ENCODE assay signal across 16 cellular contexts in the genomic region with DNA sequence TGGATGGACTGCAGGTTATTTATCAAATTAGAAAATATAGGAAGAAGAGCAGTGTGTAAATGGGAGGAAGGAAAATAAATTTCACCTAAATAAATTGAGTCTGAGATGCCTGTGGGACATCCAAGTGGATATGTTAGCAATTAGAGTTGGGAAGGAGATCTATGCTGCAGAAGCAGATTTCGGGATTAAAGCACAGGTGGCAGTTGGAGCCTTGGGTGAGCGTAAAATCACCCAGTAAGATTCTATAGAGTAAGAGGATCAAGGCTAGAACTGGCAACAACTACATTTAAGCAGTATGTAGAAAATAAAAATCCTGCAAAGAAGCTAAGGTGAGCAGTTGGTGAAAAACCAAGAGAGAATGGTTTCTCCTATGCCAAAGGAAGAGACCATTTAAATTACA. TPM values are rescaled to one million over a fixed set of nuclear protein-coding genes. Genes with fewer than 3 reads are reported as not detected.
DNase-seq lines count a peak whose midpoint lies in the region; ATAC-seq and TF ChIP-seq lines count a peak whose summit lies in the region.
"Had no signal": no experiment of that assay in that cellular context is flagged by ENCODE, and none has a peak within 500 bp of the region (broad histone marks: within the 10 kb centered on the region; RNA-seq: fewer than 3 reads in every experiment).

No MANE protein-coding gene starts in this region.

- peaks cover 61 to 87% (median 77%) of the 10 kb centered on the region in 11 experiments for H3K36me3 ChIP-seq in BLaER1 treated with 17β-estradiol and CSF1 and Interleukin-3, amounts not matched to agents 10 nM and 100 nM

- peak overlapping the region in 8 of 11 experiments; percentile 9 to 55 (median 26); a peak in 13 of 22 replicates for H3K4me2 ChIP-seq in BLaER1 treated with 17β-estradiol and CSF1 and Interleukin-3, amounts not matched to agents 10 nM and 100 nM

- peak overlapping the region in 1 of 11 experiments; percentile 17; a peak in 4 of 22 replicates for H3K9ac ChIP-seq in BLaER1 treated with 17β-estradiol and CSF1 and Interleukin-3, amounts not matched to agents 10 nM and 100 nM

- peak overlapping the region; percentile 63 for H3K27ac Mint-ChIP-seq in activated CD8-positive, alpha-beta T cell treated with anti-CD3 and anti-CD28 coated beads for 36 hours
- H3K27ac Mint-ChIP-seq in activated CD8-positive, alpha-beta T cell treated with anti-CD3 and anti-CD28 coated beads, Interleukin-2, amount 10 ng/mL, durations not matched to agents 7 days and 5 days: no peak overlapping the region
- peak overlapping the region in 6 of 10 donors; percentile 1 to 89 (median 69) for H3K27ac Mint-ChIP-seq in naive thymus-derived CD8-positive, alpha-beta T cell

- no peaks in the 10 kb centered on the region for H3K9me3 Mint-ChIP-seq in activated CD8-positive, alpha-beta T cell treated with anti-CD3 and anti-CD28 coated beads for 36 hours
- H3K9me3 Mint-ChIP-seq in activated CD8-positive, alpha-beta T cell treated with anti-CD3 and anti-CD28 coated beads, Interleukin-2, amount 10 ng/mL, durations not matched to agents 7 days and 5 days (ENCODE audit: insufficient read depth): no peaks in the 10 kb centered on the region
- H3K9me3 Mint-ChIP-seq in naive thymus-derived CD8-positive, alpha-beta T cell: no peaks in the 10 kb centered on the region
- H3K9me3 Mint-ChIP-seq: CD4-positive, alpha-beta memory T cell had no signal

- no peaks in the 10 kb centered on the region for H3K27me3 Mint-ChIP-seq in activated CD8-positive, alpha-beta T cell treated with anti-CD3 and anti-CD28 coated beads for 36 hours
- H3K27me3 Mint-ChIP-seq in activated CD8-positive, alpha-beta T cell treated with anti-CD3 and anti-CD28 coated beads, Interleukin-2, amount 10 ng/mL, durations not matched to agents 7 days and 5 days (ENCODE audit: low read depth): no peaks in the 10 kb centered on the region
- no peaks in the 10 kb centered on the region for H3K27me3 Mint-ChIP-seq in naive thymus-derived CD8-positive, alpha-beta T cell
- H3K27me3 Mint-ChIP-seq: CD4-positive, alpha-beta memory T cell had no signal

- no peak for DNase-seq in activated CD8-positive, alpha-beta T cell treated with anti-CD3 and anti-CD28 coated beads for 36 hours
- no peak for DNase-seq in activated CD8-positive, alpha-beta T cell treated with anti-CD3 and anti-CD28 coated beads, Interleukin-2, amount 10 ng/mL, durations not matched to agents 7 days and 5 days
- DNase-seq in NCI-H82 treated with DMSO at 0.1 percent for 48 hours (lab: John Stamatoyannopoulos, UW; ENCODE audit: unreplicated experiment) (peak; percentile 8), GF-D8 (lab: John Stamatoyannopoulos, UW) (no peak)
- no peak for DNase-seq in naive thymus-derived CD8-positive, alpha-beta T cell
- DNase-seq: 8988T; AML-193; CD4-positive, alpha-beta memory T cell; DND-41; GDM1 had no signal

- H3K27me3 ChIP-seq in BLaER1 treated with 17β-estradiol and CSF1 and Interleukin-3, amounts not matched to agents 10 nM and 100 nM: no peaks in the 10 kb centered on the region

- H3K4me1 Mint-ChIP-seq in activated CD8-positive, alpha-beta T cell treated with anti-CD3 and anti-CD28 coated beads for 36 hours (ENCODE audit: low read depth): peaks cover 47% of the 10 kb centered on the region
- H3K4me1 Mint-ChIP-seq in activated CD8-positive, alpha-beta T cell treated with anti-CD3 and anti-CD28 coated beads, Interleukin-2, amount 10 ng/mL, durations not matched to agents 7 days and 5 days (ENCODE audit: low read depth): peaks cover 20% of the 10 kb centered on the region
- H3K4me1 Mint-ChIP-seq in naive thymus-derived CD8-positive, alpha-beta T cell: peaks cover 30 to 60% (median 56%) of the 10 kb centered on the region in 4 donors

- TF ChIP-seq CTCF in activated CD8-positive, alpha-beta T cell treated with anti-CD3 and anti-CD28 coated beads for 36 hours (IDR thresholded peaks at IDR 0.05): no peak

- intact Hi-C loops in activated CD8-positive, alpha-beta T cell treated with anti-CD3 and anti-CD28 coated beads for 36 hours (cut with micrococcal nuclease): loop anchor here (10.0 kb wide), 2 partner anchors 174 to 214 kb away; a partner anchor contains a TSS

- POLR2A ChIA-PET in activated CD8-positive, alpha-beta T cell treated with anti-CD3 and anti-CD28 coated beads for 36 hours (lab: Charles Lee): no interaction called here
- POLR2A ChIA-PET in activated CD8-positive, alpha-beta T cell treated with anti-CD3 and anti-CD28 coated beads, Interleukin-2, amount 10 ng/mL, durations not matched to agents 7 days and 5 days (lab: Charles Lee): no interaction called here
- POLR2A ChIA-PET in naive thymus-derived CD8-positive, alpha-beta T cell (lab: Charles Lee): no interaction called here

- H3K27ac ChIP-seq in BLaER1 treated with 17β-estradiol and CSF1 and Interleukin-3, amounts not matched to agents 10 nM and 100 nM: no peak overlapping the region
- H3K27ac ChIP-seq: C4-2B, HL-60 had no signal

- no peak overlapping the region for H3K4me3 ChIP-seq in BLaER1 treated with 17β-estradiol and CSF1 and Interleukin-3, amounts not matched to agents 10 nM and 100 nM
- H3K4me3 ChIP-seq: HAP-1 had no signal

- H3K9me3 ChIP-seq in BLaER1 treated with 17β-estradiol and CSF1 and Interleukin-3, amounts not matched to agents 10 nM and 100 nM (replicated peaks in 1 of 11): no peaks in the 10 kb centered on the region
- H3K9me3 ChIP-seq: HAP-1 had no signal

- H4K20me1 ChIP-seq in BLaER1 treated with 17β-estradiol and CSF1 and Interleukin-3, amounts not matched to agents 10 nM and 100 nM: peaks cover 53 to 94% (median 74%) of the 10 kb centered on the region in 11 experiments; a peak in 21 of 22 replicates

- no peak for ATAC-seq in activated CD8-positive, alpha-beta T cell treated with anti-CD3 and anti-CD28 coated beads for 36 hours
- ATAC-seq in activated CD8-positive, alpha-beta T cell treated with anti-CD3 and anti-CD28 coated beads, Interleukin-2, amount 10 ng/mL, durations not matched to agents 7 days and 5 days: no peak
- no peak for ATAC-seq in naive thymus-derived CD8-positive, alpha-beta T cell
- ATAC-seq in HG02798 (IDR thresholded peaks at IDR 0.05; ENCODE audit: poor library complexity, unreplicated experiment): no peak

- H3K36me3 Mint-ChIP-seq in activated CD8-positive, alpha-beta T cell treated with anti-CD3 and anti-CD28 coated beads for 36 hours (ENCODE audit: low read depth): peaks cover 55% of the 10 kb centered on the region
- H3K36me3 Mint-ChIP-seq in activated CD8-positive, alpha-beta T cell treated with anti-CD3 and anti-CD28 coated beads, Interleukin-2, amount 10 ng/mL, durations not matched to agents 7 days and 5 days (ENCODE audit: low read depth): peaks cover 36% of the 10 kb centered on the region
- peaks cover 5 to 82% (median 14%) of the 10 kb centered on the region in 3 donors for H3K36me3 Mint-ChIP-seq in naive thymus-derived CD8-positive, alpha-beta T cell

- CTCF ChIA-PET in activated CD8-positive, alpha-beta T cell treated with anti-CD3 and anti-CD28 coated beads for 36 hours (lab: Charles Lee): interaction anchor here (1.0 to 11.0 kb wide), 2 partner anchors 82 to 386 kb away, joined by 4 to 189 read pairs; no protein-coding TSS in a partner anchor
- CTCF ChIA-PET in activated CD8-positive, alpha-beta T cell treated with anti-CD3 and anti-CD28 coated beads, Interleukin-2, amount 10 ng/mL, durations not matched to agents 7 days and 5 days (lab: Charles Lee): interaction anchor here (0.6 to 10.4 kb wide), 3 partner anchors 59 to 79 kb away, joined by 3 to 168 read pairs (median 4); no protein-coding TSS in a partner anchor

- H3K4me1 ChIP-seq in BLaER1 treated with 17β-estradiol and CSF1 and Interleukin-3, amounts not matched to agents 10 nM and 100 nM: peaks cover 9 to 31% (median 24%) of the 10 kb centered on the region in 10 experiments
- H3K4me1 ChIP-seq: HAP-1 had no signal

- no peak overlapping the region for H3K4me3 Mint-ChIP-seq in activated CD8-positive, alpha-beta T cell treated with anti-CD3 and anti-CD28 coated beads for 36 hours
- no peak overlapping the region for H3K4me3 Mint-ChIP-seq in activated CD8-positive, alpha-beta T cell treated with anti-CD3 and anti-CD28 coated beads, Interleukin-2, amount 10 ng/mL, durations not matched to agents 7 days and 5 days
- H3K4me3 Mint-ChIP-seq in naive thymus-derived CD8-positive, alpha-beta T cell: peak overlapping the region in 1 of 10 donors; percentile 21

RNA-seq across cellular contexts. Expression of a gene that starts 8.4 kb away (rescaled TPM):
- 10 to 100 TPM; 22.2 to 22.3 TPM for total RNA-seq in activated CD8-positive, alpha-beta T cell treated with anti-CD3 and anti-CD28 coated beads for 36 hours
- total RNA-seq in activated CD8-positive, alpha-beta T cell treated with anti-CD3 and anti-CD28 coated beads, Interleukin-2, amount 10 ng/mL, durations not matched to agents 7 days and 5 days: 10 to 100 TPM; 26.7 to 28.0 TPM
- 10 to 100 TPM; 68.4 to 70.6 TPM for total RNA-seq in naive thymus-derived CD8-positive, alpha-beta T cell
- 10 to 100 TPM; 22.2 to 32.2 (median 31.0) TPM for polyA plus RNA-seq in naive thymus-derived CD8-positive, alpha-beta T cell

RNA-seq across cellular contexts. Expression of a gene that starts 18.4 kb away (rescaled TPM):
- total RNA-seq in activated CD8-positive, alpha-beta T cell treated with anti-CD3 and anti-CD28 coated beads for 36 hours: under 1 TPM; 0.41 to 0.47 TPM
- total RNA-seq in activated CD8-positive, alpha-beta T cell treated with anti-CD3 and anti-CD28 coated beads, Interleukin-2, amount 10 ng/mL, durations not matched to agents 7 days and 5 days: under 1 TPM in 1 of 2 experiments, not detected in 1; 0.21 TPM
- 1 to 10 TPM; 1.6 to 1.7 TPM for total RNA-seq in naive thymus-derived CD8-positive, alpha-beta T cell
- polyA plus RNA-seq in naive thymus-derived CD8-positive, alpha-beta T cell: 1 to 10 TPM in 1 of 3 donors, under 1 TPM in 1, not detected in 1; 0.42 to 2.0 TPM

RNA-seq across cellular contexts. Expression of a gene that starts 34.1 kb away (rescaled TPM):
- total RNA-seq in activated CD8-positive, alpha-beta T cell treated with anti-CD3 and anti-CD28 coated beads for 36 hours: not detected
- total RNA-seq in activated CD8-positive, alpha-beta T cell treated with anti-CD3 and anti-CD28 coated beads, Interleukin-2, amount 10 ng/mL, durations not matched to agents 7 days and 5 days: under 1 TPM; 0.42 to 0.60 TPM
- total RNA-seq in naive thymus-derived CD8-positive, alpha-beta T cell: 1 to 10 TPM; 1.1 to 1.3 TPM
- polyA plus RNA-seq in naive thymus-derived CD8-positive, alpha-beta T cell: not detected
- total RNA-seq: CD4-positive, alpha-beta memory T cell; H1 had no signal
- polyA plus RNA-seq: CD4-positive, alpha-beta memory T cell; H1 had no signal
